6 cellular contexts compared by ENCODE assay signal in the genomic region with DNA sequence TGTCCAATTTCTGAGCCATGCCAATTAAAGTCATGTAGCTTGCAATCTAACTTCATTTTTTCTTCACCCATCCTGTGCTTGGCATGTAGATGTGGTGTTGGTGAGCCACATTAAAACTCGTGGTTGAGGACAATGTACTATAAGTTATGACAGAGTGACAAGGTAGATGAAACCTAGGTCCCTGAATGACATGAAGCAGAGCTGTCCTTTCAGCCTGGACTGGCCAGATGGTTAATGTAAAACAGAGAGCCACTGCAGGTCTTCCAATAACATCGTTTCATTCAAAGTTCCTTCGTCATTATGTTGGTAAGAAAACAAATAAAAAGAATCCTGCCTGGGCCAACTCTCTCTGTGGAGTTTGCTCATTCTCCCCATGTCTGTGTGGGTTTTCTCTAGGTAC.
"Had no signal": no experiment of that assay in that cellular context is flagged by ENCODE, and none has a peak within 500 bp of the region (broad histone marks: within the 10 kb centered on the region; RNA-seq: fewer than 3 reads in every experiment).

No MANE protein-coding gene starts in this region.

- DNase-seq: GDM1, GF-D8 had no signal

- ATAC-seq: GM12878 had no signal

- H3K4me3 ChIP-seq: GM12878 had no signal

- FAIRE-seq: GM12878, GM12892, GM18507, GM19239 had no signal
